Comparison of ENCODE assay signal across 21 cellular contexts in the genomic region with DNA sequence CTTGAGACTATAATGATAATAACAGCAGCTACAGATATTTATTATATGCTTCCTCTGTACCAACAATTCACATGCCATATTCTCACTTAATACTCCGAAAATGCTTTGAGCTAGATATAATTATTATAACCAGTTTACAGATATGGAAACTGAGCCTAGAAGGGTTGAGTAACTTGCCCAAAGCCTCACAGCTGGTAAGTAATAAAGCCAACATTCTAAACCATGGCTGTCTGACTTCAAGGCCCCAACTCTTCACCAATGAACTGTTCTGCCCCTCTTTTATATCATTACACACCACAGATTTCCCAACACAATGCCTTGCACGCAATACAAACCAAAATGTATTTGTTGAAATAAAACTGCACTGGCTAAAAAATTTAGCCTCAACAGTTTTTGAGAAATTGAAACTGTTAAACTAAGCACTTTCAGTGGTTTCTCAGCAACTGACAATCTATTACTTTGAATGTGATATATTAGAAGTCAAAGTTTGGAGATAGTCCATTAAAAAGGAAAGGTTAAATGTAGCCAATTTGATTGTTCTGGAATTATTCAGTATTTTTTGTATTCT.
"Had no signal": no experiment of that assay in that cellular context is flagged by ENCODE, and none has a peak within 500 bp of the region (broad histone marks: within the 10 kb centered on the region; RNA-seq: fewer than 3 reads in every experiment).

No MANE protein-coding gene starts in this region.

- ATAC-seq: body of pancreas; foreskin keratinocyte; naive thymus-derived CD4-positive, alpha-beta T cell; stimulated activated naive B cell treated with anti-CD40 and anti-IgM and Interleukin-4, amounts not matched to agents 10 μg/mL and 1 μg/mL and 100 μg/mL, for 72 hours had no signal

- H2AFZ ChIP-seq: neural progenitor cell had no signal

- H3K4me3 ChIP-seq: body of pancreas, cardiac muscle cell, neural progenitor cell, sigmoid colon, smooth muscle cell, testis, uterus had no signal

- H3K4me2 ChIP-seq: neural progenitor cell, smooth muscle cell had no signal

- H3K27me3 ChIP-seq: body of pancreas, cardiac muscle cell, foreskin keratinocyte, neural progenitor cell, sigmoid colon, testis, uterus had no signal

- DNase-seq: activated CD4-positive, alpha-beta T cell treated with anti-CD3 and anti-CD28 coated beads for 1 hour; activated gamma-delta T cell treated with Interleukin-2 at 50 U/mL for 16 hours; anterior cingulate cortex; body of pancreas; foreskin keratinocyte; naive thymus-derived CD4-positive, alpha-beta T cell; sigmoid colon; stimulated activated CD4-positive, alpha-beta T cell treated with anti-CD3 and anti-CD28 coated beads, Interleukin-15, amount 100 ng/mL, for 24 hours; stimulated activated CD4-positive, alpha-beta T cell treated with anti-CD3 and anti-CD28 coated beads, Interleukin-2, amount 100 ng/mL, for 48 hours; stimulated activated CD8-positive, alpha-beta memory T cell treated with anti-CD3 and anti-CD28 coated beads, Interleukin-4, amount 100 ng/mL, for 48 hours; stimulated activated naive B cell treated with anti-CD40 and anti-IgM and Interleukin-4, amounts not matched to agents 10 μg/mL and 1 μg/mL and 100 μg/mL, for 72 hours; T-helper 9 cell; testis; trophoblast cell; uterus had no signal

- H3K9ac ChIP-seq: neural progenitor cell had no signal

- H3K36me3 ChIP-seq: cardiac muscle cell, neural progenitor cell, uterus had no signal

- H3K27ac Mint-ChIP-seq: activated naive CD4-positive, alpha-beta T cell treated with anti-CD3 and anti-CD28 coated beads, Interleukin-2, amount 50 U/mL, for 24 hours; activated T-helper 1 cell treated with anti-CD3 and anti-CD28 coated beads, Interleukin-12 subunit alpha, Interleukin-12 subunit beta, Interleukin-2, Interleukin-4 antibody, amounts not matched to agents 30 ng/mL and 10 ng/mL and 1 ng/mL, durations not matched to agents 14 hours and 24 hours and 36 hours; naive thymus-derived CD4-positive, alpha-beta T cell; neural progenitor cell; stimulated activated naive B cell treated with anti-CD40 and anti-IgM and Interleukin-4, amounts not matched to agents 10 μg/mL and 1 μg/mL and 100 μg/mL, for 72 hours had no signal

- H3K27ac ChIP-seq: body of pancreas, cardiac muscle cell, foreskin keratinocyte, neural progenitor cell, sigmoid colon, testis had no signal

- H3K27me3 Mint-ChIP-seq: activated naive CD4-positive, alpha-beta T cell treated with anti-CD3 and anti-CD28 coated beads, Interleukin-2, amount 50 U/mL, for 24 hours; naive thymus-derived CD4-positive, alpha-beta T cell; stimulated activated naive B cell treated with anti-CD40 and anti-IgM and Interleukin-4, amounts not matched to agents 10 μg/mL and 1 μg/mL and 100 μg/mL, for 72 hours had no signal

- H3K4me1 ChIP-seq: body of pancreas, foreskin keratinocyte, neural progenitor cell, sigmoid colon, testis, uterus had no signal

- H3K4me1 Mint-ChIP-seq: activated naive CD4-positive, alpha-beta T cell treated with anti-CD3 and anti-CD28 coated beads, Interleukin-2, amount 50 U/mL, for 24 hours; naive thymus-derived CD4-positive, alpha-beta T cell; neural progenitor cell; stimulated activated naive B cell treated with anti-CD40 and anti-IgM and Interleukin-4, amounts not matched to agents 10 μg/mL and 1 μg/mL and 100 μg/mL, for 72 hours had no signal

- H3K4me3 Mint-ChIP-seq: activated naive CD4-positive, alpha-beta T cell treated with anti-CD3 and anti-CD28 coated beads, Interleukin-2, amount 50 U/mL, for 24 hours; activated T-helper 1 cell treated with anti-CD3 and anti-CD28 coated beads, Interleukin-12 subunit alpha, Interleukin-12 subunit beta, Interleukin-2, Interleukin-4 antibody, amounts not matched to agents 30 ng/mL and 10 ng/mL and 1 ng/mL, durations not matched to agents 14 hours and 24 hours and 36 hours; naive thymus-derived CD4-positive, alpha-beta T cell; neural progenitor cell; stimulated activated naive B cell treated with anti-CD40 and anti-IgM and Interleukin-4, amounts not matched to agents 10 μg/mL and 1 μg/mL and 100 μg/mL, for 72 hours had no signal

- H3K9me3 ChIP-seq: body of pancreas, sigmoid colon, testis, uterus had no signal

- FAIRE-seq: keratinocyte had no signal
